14 cellular contexts compared by ENCODE assay signal in genomic region chr3:11619946-11620652, GRCh38. TPM values are rescaled to one million over a fixed set of nuclear protein-coding genes. Genes with fewer than 3 reads are reported as not detected.
DNase-seq lines count a peak whose midpoint lies in the region; ATAC-seq and TF ChIP-seq lines count a peak whose summit lies in the region.
"Had no signal": no experiment of that assay in that cellular context is flagged by ENCODE, and none has a peak within 500 bp of the region (broad histone marks: within the 10 kb centered on the region; RNA-seq: fewer than 3 reads in every experiment).

No MANE protein-coding gene starts in this region.

- no peak for TF ChIP-seq POLR2A in prostate gland (IDR thresholded peaks at IDR 0.05)

- POLR2A ChIA-PET in Caco-2 (lab: Charles Lee) (no interaction called here), GM10248 (lab: Yijun Ruan, JAX) (interaction anchor here (0.5 to 1.0 kb wide), 2 partner anchors 16 to 101 kb away, joined by 3 to 5 read pairs; no protein-coding TSS in a partner anchor)

- intact Hi-C loops in Caco-2 (cut with micrococcal nuclease; ENCODE audit: unreplicated experiment) (loop anchor here (1.0 to 2.0 kb wide), 2 partner anchors 20 to 23 kb away; partner anchors contain the start of gene VGLL4), prostate gland (cut with DNase I) (no loop called here)

- H3K36me3 ChIP-seq in Caco-2 (ENCODE audit: control insufficient read depth, insufficient read depth, low read length) (no peaks in the 10 kb centered on the region), mucosa of rectum (ENCODE audit: control insufficient read depth in 2 of 2, insufficient read depth in 2 of 2, low read length in 2 of 2) (no peaks in the 10 kb centered on the region), prostate gland (no peaks in the 10 kb centered on the region)
- H3K36me3 ChIP-seq: suprapubic skin had no signal

- WGBS in prostate gland: 71% methylated on average over 11 of the region's 11 CpGs

- H3K4me1 ChIP-seq in Caco-2: peaks cover 57% of the 10 kb centered on the region
- H3K4me1 ChIP-seq in mucosa of rectum (ENCODE audit: control insufficient read depth in 2 of 2, insufficient read depth in 2 of 2, low read length in 2 of 2): peaks cover 18 to 26% of the 10 kb centered on the region in 2 donors
- H3K4me1 ChIP-seq in prostate gland (replicated peaks): peaks cover 2% of the 10 kb centered on the region

- H3K36me3 Mint-ChIP-seq in Caco-2 (ENCODE audit: insufficient read depth, unreplicated experiment): peaks cover 9% of the 10 kb centered on the region
- peaks cover 14% of the 10 kb centered on the region for H3K36me3 Mint-ChIP-seq in activated naive CD8-positive, alpha-beta T cell treated with anti-CD3 and anti-CD28 coated beads, Interleukin-2, amount 50 U/mL, for 24 hours (ENCODE audit: low read depth)
- peaks cover 12% of the 10 kb centered on the region for H3K36me3 Mint-ChIP-seq in activated T-cell treated with anti-CD3 and anti-CD28 coated beads, Interleukin-2, amount 50 U/mL, for 24 hours (ENCODE audit: low read depth)

- H3K27ac ChIP-seq in mucosa of rectum (ENCODE audit: low read depth in 2 of 2, low read length in 2 of 2) (peak overlapping the region; percentile 32 to 38), prostate gland (no peak overlapping the region)
- H3K27ac ChIP-seq: suprapubic skin had no signal

- H3K9me3 ChIP-seq in Caco-2 (no peaks in the 10 kb centered on the region), mucosa of rectum (ENCODE audit: control insufficient read depth in 2 of 2, low read length in 2 of 2) (no peaks in the 10 kb centered on the region), prostate gland (no peaks in the 10 kb centered on the region)
- H3K9me3 ChIP-seq: suprapubic skin had no signal

- no peaks in the 10 kb centered on the region for H3K9me3 Mint-ChIP-seq in Caco-2 (ENCODE audit: unreplicated experiment)
- no peaks in the 10 kb centered on the region for H3K9me3 Mint-ChIP-seq in activated naive CD8-positive, alpha-beta T cell treated with anti-CD3 and anti-CD28 coated beads, Interleukin-2, amount 50 U/mL, for 24 hours
- H3K9me3 Mint-ChIP-seq in activated T-cell treated with anti-CD3 and anti-CD28 coated beads, Interleukin-2, amount 50 U/mL, for 24 hours: no peaks in the 10 kb centered on the region

- no TSS peak for BruUV-seq in Caco-2 (replicated peaks; lab: Mats Ljungman, UMichigan)

- ATAC-seq in HG03108 (IDR thresholded peaks at IDR 0.05; ENCODE audit: unreplicated experiment): peak; percentile 58
- ATAC-seq in activated naive CD8-positive, alpha-beta T cell treated with anti-CD3 and anti-CD28 coated beads, Interleukin-2, amount 50 U/mL, for 24 hours: no peak

- TF ChIP-seq CTCF in Caco-2 (IDR thresholded peaks at IDR 0.05; ENCODE audit: insufficient read depth in 1 of 2, low read depth in 1 of 2, low read length in 1 of 2, severe bottlenecking in 1 of 2, unreplicated experiment in 1 of 2) (no peak), prostate gland (IDR thresholded peaks at IDR 0.05) (no peak), GM10248 (IDR thresholded peaks at IDR 0.05; ENCODE audit: control extremely low read depth, extremely low read depth, low read depth, missing control alignments) (no peak)

- no peak overlapping the region for H3K4me3 Mint-ChIP-seq in Caco-2 (ENCODE audit: unreplicated experiment)
- H3K4me3 Mint-ChIP-seq in activated naive CD8-positive, alpha-beta T cell treated with anti-CD3 and anti-CD28 coated beads, Interleukin-2, amount 50 U/mL, for 24 hours: no peak overlapping the region
- no peak overlapping the region for H3K4me3 Mint-ChIP-seq in activated T-cell treated with anti-CD3 and anti-CD28 coated beads, Interleukin-2, amount 50 U/mL, for 24 hours

- H3K27me3 Mint-ChIP-seq in Caco-2 (ENCODE audit: insufficient read depth, unreplicated experiment): no peaks in the 10 kb centered on the region
- no peaks in the 10 kb centered on the region for H3K27me3 Mint-ChIP-seq in activated naive CD8-positive, alpha-beta T cell treated with anti-CD3 and anti-CD28 coated beads, Interleukin-2, amount 50 U/mL, for 24 hours
- H3K27me3 Mint-ChIP-seq in activated T-cell treated with anti-CD3 and anti-CD28 coated beads, Interleukin-2, amount 50 U/mL, for 24 hours: no peaks in the 10 kb centered on the region

- H3K4me1 Mint-ChIP-seq in Caco-2 (ENCODE audit: low read depth, unreplicated experiment): peaks cover 56% of the 10 kb centered on the region
- peaks cover 74% of the 10 kb centered on the region for H3K4me1 Mint-ChIP-seq in activated naive CD8-positive, alpha-beta T cell treated with anti-CD3 and anti-CD28 coated beads, Interleukin-2, amount 50 U/mL, for 24 hours
- H3K4me1 Mint-ChIP-seq in activated T-cell treated with anti-CD3 and anti-CD28 coated beads, Interleukin-2, amount 50 U/mL, for 24 hours (ENCODE audit: low read depth): peaks cover 79% of the 10 kb centered on the region

- DNase-seq in Caco-2 (no peak), prostate gland (ENCODE audit: low spot score) (no peak), GM10248 (ENCODE audit: extremely low spot score) (no peak), NCI-H187 (lab: John Stamatoyannopoulos, UW) (no peak)
- DNase-seq in activated naive CD8-positive, alpha-beta T cell treated with anti-CD3 and anti-CD28 coated beads, Interleukin-2, amount 50 U/mL, for 24 hours: no peak
- DNase-seq in activated T-cell treated with anti-CD3 and anti-CD28 coated beads, Interleukin-2, amount 50 U/mL, for 24 hours: no peak
- DNase-seq: activated CD4-positive, alpha-beta T cell treated with anti-CD3 and anti-CD28 coated beads, Interleukin-2, amount 50 U/mL, for 48 hours; activated effector memory CD4-positive, alpha-beta T cell treated with Interleukin-2 at 50 U/mL for 16 hours; NCI-H2107; SHP77 treated with DMSO at 0.1 percent for 48 hours; T-helper 9 cell had no signal

- peak overlapping the region in 1 of 2 donors; percentile 23 for H3K9ac ChIP-seq in mucosa of rectum (ENCODE audit: low read depth in 1 of 2, low read length in 2 of 2)

- H3K4me3 ChIP-seq in Caco-2 (ENCODE audit: low read depth, low read length): no peak overlapping the region
- H3K4me3 ChIP-seq in mucosa of rectum (ENCODE audit: low read length in 2 of 2): peak overlapping the region; percentile 14 to 25
- no peak overlapping the region for H3K4me3 ChIP-seq in prostate gland
- H3K4me3 ChIP-seq: suprapubic skin had no signal

- CTCF ChIA-PET in Caco-2 (lab: Charles Lee) (no interaction called here), GM10248 (lab: Yijun Ruan, JAX) (interaction anchor here (0.7 to 8.9 kb wide), 7 partner anchors 9 to 46 kb away, joined by 3 to 56 read pairs (median 4); partner anchors contain the start of gene VGLL4)

- no peaks in the 10 kb centered on the region for H3K27me3 ChIP-seq in Caco-2 (replicated peaks; ENCODE audit: control insufficient read depth, insufficient read depth, low read length)
- no peaks in the 10 kb centered on the region for H3K27me3 ChIP-seq in mucosa of rectum (ENCODE audit: control insufficient read depth in 2 of 2, insufficient read depth in 2 of 2, low read length in 2 of 2)
- H3K27me3 ChIP-seq in prostate gland (replicated peaks; ENCODE audit: insufficient read depth): no peaks in the 10 kb centered on the region
- H3K27me3 ChIP-seq: suprapubic skin had no signal

- peak overlapping the region; percentile 52 for H3K27ac Mint-ChIP-seq in Caco-2 (ENCODE audit: unreplicated experiment)
- peak overlapping the region; percentile 66 for H3K27ac Mint-ChIP-seq in activated naive CD8-positive, alpha-beta T cell treated with anti-CD3 and anti-CD28 coated beads, Interleukin-2, amount 50 U/mL, for 24 hours
- H3K27ac Mint-ChIP-seq in activated T-cell treated with anti-CD3 and anti-CD28 coated beads, Interleukin-2, amount 50 U/mL, for 24 hours: no peak overlapping the region

RNA-seq across cellular contexts. Expression of gene VGLL4, which starts 23.6 kb away (rescaled TPM):
- 42.8 and 46.1 TPM in 2 replicates for total RNA-seq in Caco-2 (2022)
- total RNA-seq in prostate gland: 100 to 1,000 TPM in 1 of 2 donors, 10 to 100 TPM in 1; 87.2 to 203 TPM

Comparison
In these comparisons a context has a peak if more than half of its experiments do, and no peak if none do; other contexts are left out.
1. H3K4me3 ChIP-seq: peak in mucosa of rectum (2 of 2); none in Caco-2 (single experiment) and prostate gland (0 of 2).
2. H3K27ac ChIP-seq: peak in mucosa of rectum (2 of 2); none in prostate gland (0 of 2).